Comparison of ENCODE assay signal across 13 cellular contexts in the genomic region with DNA sequence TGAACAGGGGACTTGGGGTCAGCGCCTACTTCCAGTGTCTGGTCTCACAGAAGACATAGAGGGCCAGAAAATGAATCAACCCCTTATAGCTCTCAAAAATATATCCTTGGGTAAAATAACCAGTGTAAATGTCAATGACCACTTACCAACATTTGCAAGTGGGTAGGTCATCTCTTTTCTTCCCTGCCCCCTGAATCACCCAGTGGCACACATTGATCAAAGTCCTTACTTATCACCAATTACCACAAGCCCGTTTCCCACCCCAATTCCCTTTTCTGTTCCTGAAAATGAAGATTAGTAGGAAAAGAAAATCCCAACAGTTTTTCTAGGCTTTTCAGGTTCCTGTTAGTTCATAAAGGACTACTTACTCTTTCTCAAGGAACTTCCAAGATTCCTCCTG.
DNase-seq lines count a peak whose midpoint lies in the region; ATAC-seq and TF ChIP-seq lines count a peak whose summit lies in the region.
"Had no signal": no experiment of that assay in that cellular context is flagged by ENCODE, and none has a peak within 500 bp of the region (broad histone marks: within the 10 kb centered on the region; RNA-seq: fewer than 3 reads in every experiment).

No MANE protein-coding gene starts in this region.

- H3K4me3 ChIP-seq in GM23248: no peak overlapping the region
- H3K4me3 ChIP-seq in SJCRH30: no peak overlapping the region
- H3K4me3 ChIP-seq in esophagus squamous epithelium: no peak overlapping the region
- H3K4me3 ChIP-seq: HAP-1 had no signal

- no peaks in the 10 kb centered on the region for H3K79me2 ChIP-seq in GM23248 (ENCODE audit: insufficient read depth)

- H2AFZ ChIP-seq in GM23248: no peak overlapping the region

- peaks cover 48% of the 10 kb centered on the region for H3F3A ChIP-seq in GM23248 (ENCODE audit: insufficient read depth)

- WGBS in GM23248 (ENCODE audit: low coverage in 1 of 2, low lambda C conversion rate in 2 of 2, missing lambda C conversion rate in 2 of 2), 2 experiments: 61 to 72% methylated on average over 2 of the region's 2 CpGs
- 72 to 81% methylated on average over 2 of the region's 2 CpGs for WGBS in esophagus squamous epithelium, 2 donors

- H3K9me2 ChIP-seq in GM23248 (ENCODE audit: insufficient read depth): no peaks in the 10 kb centered on the region

- in situ Hi-C loops in GM23248 (cut with MboI): no loop called here

- peak overlapping the region; percentile 65 for H3K9ac ChIP-seq in GM23248

- H3K9me3 ChIP-seq in GM23248 (ENCODE audit: low read depth) (no peaks in the 10 kb centered on the region), SJCRH30 (replicated peaks) (no peaks in the 10 kb centered on the region), esophagus squamous epithelium (no peaks in the 10 kb centered on the region)
- H3K9me3 ChIP-seq: HAP-1 had no signal

- H3K27me3 ChIP-seq in GM23248 (replicated peaks; ENCODE audit: insufficient read depth) (no peaks in the 10 kb centered on the region), SJCRH30 (no peaks in the 10 kb centered on the region), esophagus squamous epithelium (no peaks in the 10 kb centered on the region)

- ATAC-seq in omental fat pad (ENCODE audit: low FRiP score) (peak; percentile 3), HG02798 (IDR thresholded peaks at IDR 0.05; ENCODE audit: poor library complexity, unreplicated experiment) (no peak)
- ATAC-seq: naive thymus-derived CD8-positive, alpha-beta T cell had no signal

- intact Hi-C loops in esophagus squamous epithelium (cut with DNase I): no loop called here

- H3K27ac ChIP-seq in GM23248 (peak overlapping the region; percentile 95), SJCRH30 (peak overlapping the region; percentile 30), esophagus squamous epithelium (peak overlapping the region; percentile 11 to 52 (median 44)), substantia nigra (ENCODE audit: low read depth, low read length, poor library complexity, severe bottlenecking) (no peak overlapping the region)

- DNase-seq in GM23248 (peak; percentile 47), SJCRH30 (no peak), esophagus squamous epithelium (lab: John Stamatoyannopoulos, UW) (no peak), omental fat pad (ENCODE audit: low spot score) (no peak), substantia nigra (lab: John Stamatoyannopoulos, UW) (no peak), pons (ENCODE audit: low spot score) (no peak)
- DNase-seq: activated gamma-delta T cell; anterior cingulate cortex; naive thymus-derived CD8-positive, alpha-beta T cell; NCI-H1436 treated with DMSO at 0.1 percent for 48 hours; NCI-H526 had no signal

- H3K4me2 ChIP-seq in GM23248 (ENCODE audit: unreplicated experiment): peak overlapping the region; percentile 61

- H3K36me3 ChIP-seq in GM23248 (ENCODE audit: low read depth) (no peaks in the 10 kb centered on the region), SJCRH30 (no peaks in the 10 kb centered on the region), esophagus squamous epithelium (no peaks in the 10 kb centered on the region)
- H3K36me3 ChIP-seq: HAP-1 had no signal

- no peaks in the 10 kb centered on the region for H4K20me1 ChIP-seq in GM23248 (ENCODE audit: insufficient read depth)

- TF ChIP-seq CTCF in esophagus squamous epithelium (IDR thresholded peaks at IDR 0.05) (no peak), omental fat pad (IDR thresholded peaks at IDR 0.05) (no peak)

- H3K4me1 ChIP-seq in GM23248 (ENCODE audit: insufficient read depth) (peaks cover 66% of the 10 kb centered on the region), SJCRH30 (peaks cover 45% of the 10 kb centered on the region), esophagus squamous epithelium (peaks cover 37 to 59% (median 46%) of the 10 kb centered on the region in 3 donors)

- no peak for TF ChIP-seq POLR2A in esophagus squamous epithelium (IDR thresholded peaks at IDR 0.05)
